19 cellular contexts compared by ENCODE assay signal in the genomic region with DNA sequence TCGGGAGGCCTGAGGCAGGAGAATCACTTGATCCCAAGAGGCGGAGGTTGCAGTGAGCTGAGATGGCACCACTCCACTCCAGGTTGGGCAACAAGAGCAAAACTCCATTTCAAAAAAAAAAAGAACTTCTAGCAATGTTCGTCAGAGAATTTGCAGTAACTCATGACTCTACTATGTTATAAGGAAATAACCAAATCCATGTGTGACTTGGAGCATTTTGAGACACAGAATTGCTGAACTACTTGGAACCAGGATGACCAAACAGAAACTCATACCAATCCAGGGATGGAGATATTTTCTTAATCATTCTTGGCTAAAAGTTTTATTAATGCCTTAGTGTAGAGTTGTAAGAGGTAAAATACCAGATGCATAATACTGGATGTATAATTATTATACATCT.
DNase-seq lines count a peak whose midpoint lies in the region; FAIRE-seq and TF ChIP-seq lines count a peak whose summit lies in the region.
"Had no signal": no experiment of that assay in that cellular context is flagged by ENCODE, and none has a peak within 500 bp of the region (broad histone marks: within the 10 kb centered on the region; RNA-seq: fewer than 3 reads in every experiment).

No MANE protein-coding gene starts in this region.

- H4K20me1 ChIP-seq in osteoblast (ENCODE audit: insufficient read depth, low read length), result no peaks in the 10 kb centered on the region
- H4K20me1 ChIP-seq: BLaER1 treated with 17β-estradiol and CSF1 and Interleukin-3, amounts not matched to agents 10 nM and 100 nM had no signal

- H2AFZ ChIP-seq in osteoblast (ENCODE audit: low read length), result no peak overlapping the region

- no peak overlapping the region for H3K4me2 ChIP-seq in osteoblast (ENCODE audit: insufficient read depth, low read length)
- H3K4me2 ChIP-seq: BLaER1 treated with 17β-estradiol and CSF1 and Interleukin-3, amounts not matched to agents 10 nM and 100 nM had no signal

- TF ChIP-seq CTCF in AG09309 (IDR thresholded peaks at IDR 0.05; ENCODE audit: control insufficient read depth, insufficient read depth, low read depth, low read length, missing control alignments) (no peak), fibroblast of mammary gland (conservative IDR thresholded peaks at IDR 0.05; ENCODE audit: control insufficient read depth, insufficient read depth, low read depth, low read length) (no peak), osteoblast (IDR thresholded peaks at IDR 0.05; ENCODE audit: extremely low read depth, low read depth, low read length) (no peak)

- DNase-seq in AG09309 (ENCODE audit: low read depth) (peak; percentile 74), EH (ENCODE audit: low read depth) (peak; percentile 49), fibroblast of mammary gland (ENCODE audit: low read depth) (peak; percentile 85), osteoblast (ENCODE audit: insufficient read length, low spot score, missing footprints) (peak; percentile 55), NOMO-1 (lab: John Stamatoyannopoulos, UW; ENCODE audit: unreplicated experiment in 2 of 2) (no peak), RCC 7860 (ENCODE audit: low spot score) (no peak), SIG-M5 treated with dmso at 0.1 percent for 504 hours (lab: John Stamatoyannopoulos, UW; ENCODE audit: unreplicated experiment) (no peak)
- DNase-seq: 8988T; AML-193; CD4-positive, CD25-positive, alpha-beta regulatory T cell; DMS 273 treated with DMSO at 0.1 percent for 48 hours; DMS79; EL had no signal

- H3K4me1 ChIP-seq in osteoblast (ENCODE audit: insufficient read depth, low read length), result no peaks in the 10 kb centered on the region
- H3K4me1 ChIP-seq: BLaER1 treated with 17β-estradiol and CSF1 and Interleukin-3, amounts not matched to agents 10 nM and 100 nM had no signal

- no peaks in the 10 kb centered on the region for H3K79me2 ChIP-seq in osteoblast (ENCODE audit: insufficient read depth, low read length)

- H3K9me3 ChIP-seq in osteoblast (ENCODE audit: low read depth, low read length), result no peaks in the 10 kb centered on the region

- H3K27me3 ChIP-seq in osteoblast (ENCODE audit: insufficient read depth, low read length), result no peaks in the 10 kb centered on the region
- H3K27me3 ChIP-seq: BLaER1 treated with 17β-estradiol and CSF1 and Interleukin-3, amounts not matched to agents 10 nM and 100 nM had no signal

- H3K27ac ChIP-seq in osteoblast (ENCODE audit: low read depth, low read length), result no peak overlapping the region
- H3K27ac ChIP-seq: BLaER1 treated with 17β-estradiol and CSF1 and Interleukin-3, amounts not matched to agents 10 nM and 100 nM had no signal

- no peak for FAIRE-seq in RCC 7860 (lab: Jason Lieb, UNC)
- FAIRE-seq: G401.6, GM19239, H54, HepG2, HTR-8/SVneo had no signal

- H3K4me3 ChIP-seq in AG09309 (ENCODE audit: control insufficient read depth, low read depth, low read length) (no peak overlapping the region), fibroblast of mammary gland (ENCODE audit: control insufficient read depth, low read depth, low read length) (no peak overlapping the region), osteoblast (ENCODE audit: insufficient read depth, low read length) (no peak overlapping the region)
- H3K4me3 ChIP-seq: BLaER1 treated with 17β-estradiol and CSF1 and Interleukin-3, amounts not matched to agents 10 nM and 100 nM had no signal

- H3K36me3 ChIP-seq in osteoblast (ENCODE audit: insufficient read depth, low read length), result no peaks in the 10 kb centered on the region
- H3K36me3 ChIP-seq: BLaER1 treated with 17β-estradiol and CSF1 and Interleukin-3, amounts not matched to agents 10 nM and 100 nM had no signal

Comparison
In these comparisons a context has a peak if more than half of its experiments do, and no peak if none do; other contexts are left out.
1. DNase-seq: peak in AG09309 (single experiment), EH (single experiment), fibroblast of mammary gland (single experiment) and osteoblast (single experiment); none in NOMO-1 (0 of 2), RCC 7860 (single experiment) and SIG-M5 treated with dmso at 0.1 percent for 504 hours (single experiment).